8 cellular contexts compared by ENCODE assay signal in genomic region chr12:55931780-55932545, GRCh38. TPM values are rescaled to one million over a fixed set of nuclear protein-coding genes. Genes with fewer than 3 reads are reported as not detected.
DNase-seq lines count a peak whose midpoint lies in the region; ATAC-seq and TF ChIP-seq lines count a peak whose summit lies in the region.

No MANE protein-coding gene starts in this region.

- peak overlapping the region; percentile 90 to 100 (median 98) for H3K4me3 Mint-ChIP-seq in CD4-positive, CD25-positive, alpha-beta regulatory T cell
- peak overlapping the region; percentile 99 for H3K4me3 Mint-ChIP-seq in activated CD8-positive, alpha-beta T cell treated with anti-CD3 and anti-CD28 coated beads for 36 hours

- H3K4me3 ChIP-seq in CD4-positive, CD25-positive, alpha-beta regulatory T cell (ENCODE audit: low read depth, low read length), result peak overlapping the region; percentile 99
- H3K4me3 ChIP-seq in HUES48 (ENCODE audit: low read depth, low read length) (peak overlapping the region; percentile 60), tibial artery (peak overlapping the region; percentile 58 to 72)

- H3K36me3 ChIP-seq in CD4-positive, CD25-positive, alpha-beta regulatory T cell (ENCODE audit: control insufficient read depth, insufficient read depth, low read length), result peaks cover 15% of the 10 kb centered on the region
- H3K36me3 ChIP-seq in HUES48 (ENCODE audit: control insufficient read depth, insufficient read depth, low read length), result no peaks in the 10 kb centered on the region
- H3K36me3 ChIP-seq in tibial artery, result no peaks in the 10 kb centered on the region

- no peak for TF ChIP-seq POLR2A in erythroblast (IDR thresholded peaks at IDR 0.05; ENCODE audit: low read length)

- H3K36me3 Mint-ChIP-seq in CD4-positive, CD25-positive, alpha-beta regulatory T cell, result peaks cover 45% of the 10 kb centered on the region
- peaks cover 66% of the 10 kb centered on the region for H3K36me3 Mint-ChIP-seq in activated CD8-positive, alpha-beta T cell treated with anti-CD3 and anti-CD28 coated beads for 36 hours (ENCODE audit: low read depth)

- peaks cover 0 to 4% (median 0%) of the 10 kb centered on the region in 7 donors for H3K9me3 Mint-ChIP-seq in CD4-positive, CD25-positive, alpha-beta regulatory T cell
- H3K9me3 Mint-ChIP-seq in activated CD8-positive, alpha-beta T cell treated with anti-CD3 and anti-CD28 coated beads for 36 hours, result no peaks in the 10 kb centered on the region

- H3K27me3 ChIP-seq in CD4-positive, CD25-positive, alpha-beta regulatory T cell (ENCODE audit: control insufficient read depth, insufficient read depth, low read length), result no peaks in the 10 kb centered on the region
- H3K27me3 ChIP-seq in HUES48 (ENCODE audit: control insufficient read depth, insufficient read depth, low read length) (peaks cover 20% of the 10 kb centered on the region), tibial artery (no peaks in the 10 kb centered on the region)

- no peaks in the 10 kb centered on the region for H3K9me3 ChIP-seq in CD4-positive, CD25-positive, alpha-beta regulatory T cell (ENCODE audit: control insufficient read depth in 2 of 2, low read length in 2 of 2)
- no peaks in the 10 kb centered on the region for H3K9me3 ChIP-seq in HUES48 (ENCODE audit: control insufficient read depth, insufficient read depth, low read length)
- no peaks in the 10 kb centered on the region for H3K9me3 ChIP-seq in tibial artery

- CTCF ChIA-PET in activated CD8-positive, alpha-beta T cell treated with anti-CD3 and anti-CD28 coated beads for 36 hours (lab: Charles Lee), result interaction anchor here (0.9 to 2.0 kb wide), 5 partner anchors 7 to 194 kb away, joined by 3 to 7 read pairs (median 5); no protein-coding TSS in a partner anchor

- POLR2A ChIA-PET in activated CD8-positive, alpha-beta T cell treated with anti-CD3 and anti-CD28 coated beads for 36 hours (lab: Charles Lee), result interaction anchor here (0.6 to 7.9 kb wide), 9 partner anchors 7 to 202 kb away, joined by 3 to 60 read pairs (median 4); partner anchors contain the start of genes ORMDL2, SARNP and ZC3H10

- peaks cover 19% of the 10 kb centered on the region for H3K27me3 Mint-ChIP-seq in CD4-positive, CD25-positive, alpha-beta regulatory T cell
- H3K27me3 Mint-ChIP-seq in activated CD8-positive, alpha-beta T cell treated with anti-CD3 and anti-CD28 coated beads for 36 hours, result no peaks in the 10 kb centered on the region

- H3K27ac Mint-ChIP-seq in CD4-positive, CD25-positive, alpha-beta regulatory T cell, result peak overlapping the region; percentile 97 to 98 (median 98)
- H3K27ac Mint-ChIP-seq in activated CD8-positive, alpha-beta T cell treated with anti-CD3 and anti-CD28 coated beads for 36 hours, result peak overlapping the region; percentile 99

- no peak for ATAC-seq in CD4-positive, CD25-positive, alpha-beta regulatory T cell (ENCODE audit: low read depth in 2 of 2)
- no peak for ATAC-seq in activated CD8-positive, alpha-beta T cell treated with anti-CD3 and anti-CD28 coated beads for 36 hours
- ATAC-seq in GM21423 (IDR thresholded peaks at IDR 0.05; ENCODE audit: unreplicated experiment), result no peak
- no peak for ATAC-seq in HG03097 (IDR thresholded peaks at IDR 0.05; ENCODE audit: low FRiP score, unreplicated experiment)

- H3K4me1 Mint-ChIP-seq in CD4-positive, CD25-positive, alpha-beta regulatory T cell, result peaks cover 11 to 65% (median 46%) of the 10 kb centered on the region in 4 donors
- peaks cover 52% of the 10 kb centered on the region for H3K4me1 Mint-ChIP-seq in activated CD8-positive, alpha-beta T cell treated with anti-CD3 and anti-CD28 coated beads for 36 hours (ENCODE audit: low read depth)

- peak overlapping the region; percentile 92 for H3K27ac ChIP-seq in CD4-positive, CD25-positive, alpha-beta regulatory T cell (ENCODE audit: insufficient read depth, low read length, poor library complexity, severe bottlenecking)
- no peak overlapping the region for H3K27ac ChIP-seq in HUES48 (ENCODE audit: low read depth, low read length)
- peak overlapping the region; percentile 73 to 77 for H3K27ac ChIP-seq in tibial artery

- intact Hi-C loops in activated CD8-positive, alpha-beta T cell treated with anti-CD3 and anti-CD28 coated beads for 36 hours (cut with micrococcal nuclease), result loop anchor here (2.0 kb wide), 1 partner anchor 109 kb away; the partner anchor contains the start of gene RPS26
- intact Hi-C loops in tibial artery (cut with DNase I; ENCODE audit: low total_unique reads), result no loop called here

- peak; percentile 19 to 55 (median 27) for DNase-seq in CD4-positive, CD25-positive, alpha-beta regulatory T cell
- peak; percentile 44 for DNase-seq in activated CD8-positive, alpha-beta T cell treated with anti-CD3 and anti-CD28 coated beads for 36 hours
- DNase-seq in erythroblast (lab: John Stamatoyannopoulos, UW) (peak; percentile 69 to 70), midbrain (lab: John Stamatoyannopoulos, UW) (peak; percentile 38), tibial artery (peak; percentile 46 to 76)

- no peak for TF ChIP-seq CTCF in activated CD8-positive, alpha-beta T cell treated with anti-CD3 and anti-CD28 coated beads for 36 hours (IDR thresholded peaks at IDR 0.05)
- TF ChIP-seq CTCF in tibial artery (IDR thresholded peaks at IDR 0.05), result no peak

- H3K9ac ChIP-seq in HUES48 (ENCODE audit: low read depth, low read length), result no peak overlapping the region

- peaks cover 64% of the 10 kb centered on the region for H3K4me1 ChIP-seq in CD4-positive, CD25-positive, alpha-beta regulatory T cell (ENCODE audit: control insufficient read depth, insufficient read depth, low read length, poor library complexity, severe bottlenecking)
- peaks cover 17% of the 10 kb centered on the region for H3K4me1 ChIP-seq in HUES48 (ENCODE audit: control insufficient read depth, insufficient read depth, low read length)
- H3K4me1 ChIP-seq in tibial artery, result peaks cover 0 to 47% (median 31%) of the 10 kb centered on the region in 4 donors

RNA-seq across cellular contexts. Expression of gene DGKA, which starts 1.0 kb away (rescaled TPM):
- 1,086 TPM for total RNA-seq in CD4-positive, CD25-positive, alpha-beta regulatory T cell
- 100 to 1,000 TPM; 225 to 284 (median 253) TPM for polyA plus RNA-seq in CD4-positive, CD25-positive, alpha-beta regulatory T cell
- total RNA-seq in activated CD8-positive, alpha-beta T cell treated with anti-CD3 and anti-CD28 coated beads for 36 hours, result 100 to 1,000 TPM; 350 to 353 TPM

RNA-seq across cellular contexts. Expression of gene PYM1, which starts 4.3 kb away (rescaled TPM):
- total RNA-seq in CD4-positive, CD25-positive, alpha-beta regulatory T cell, result 34.0 TPM
- 100 to 1,000 TPM in 3 of 4 donors, 10 to 100 TPM in 1; 99.3 to 123 (median 114) TPM for polyA plus RNA-seq in CD4-positive, CD25-positive, alpha-beta regulatory T cell
- 10 to 100 TPM; 22.1 to 22.9 TPM for total RNA-seq in activated CD8-positive, alpha-beta T cell treated with anti-CD3 and anti-CD28 coated beads for 36 hours

RNA-seq across cellular contexts. Expression of gene PMEL, which starts 33.9 kb away (rescaled TPM):
- 0.69 TPM for total RNA-seq in CD4-positive, CD25-positive, alpha-beta regulatory T cell
- polyA plus RNA-seq in CD4-positive, CD25-positive, alpha-beta regulatory T cell, result under 1 TPM in 3 of 4 donors, not detected in 1; 0.52 to 0.86 (median 0.57) TPM
- 1 to 10 TPM in 1 of 2 experiments, under 1 TPM in 1; 0.65 to 1.2 TPM for total RNA-seq in activated CD8-positive, alpha-beta T cell treated with anti-CD3 and anti-CD28 coated beads for 36 hours

RNA-seq across cellular contexts. Expression of gene CDK2, which starts 34.7 kb away (rescaled TPM):
- total RNA-seq in CD4-positive, CD25-positive, alpha-beta regulatory T cell, result 28.0 TPM
- 10 to 100 TPM in 2 of 4 donors, 1 to 10 TPM in 2; 8.4 to 12.6 (median 10.0) TPM for polyA plus RNA-seq in CD4-positive, CD25-positive, alpha-beta regulatory T cell
- total RNA-seq in activated CD8-positive, alpha-beta T cell treated with anti-CD3 and anti-CD28 coated beads for 36 hours, result 10 to 100 TPM; 86.7 to 90.1 TPM

RNA-seq across cellular contexts. Expression of gene RAB5B, which starts 41.9 kb away (rescaled TPM):
- 60.8 TPM for total RNA-seq in CD4-positive, CD25-positive, alpha-beta regulatory T cell
- polyA plus RNA-seq in CD4-positive, CD25-positive, alpha-beta regulatory T cell, result 10 to 100 TPM; 66.8 to 73.4 (median 68.3) TPM
- 10 to 100 TPM; 26.0 to 32.4 TPM for total RNA-seq in activated CD8-positive, alpha-beta T cell treated with anti-CD3 and anti-CD28 coated beads for 36 hours
